1 cellular context compared by ENCODE assay signal in genomic region chr4:72974694-72975487, GRCh38.
TF ChIP-seq lines count a peak whose summit lies in the region.

No MANE protein-coding gene starts in this region.

TF ChIP-seq in K562, 482 proteins besides CTCF, POLR2A, EP300 and RAD21 (continued from another document):
- 0 out of 2 replicates have a peak, but pooled peaks have one; percentile 20 for TF ChIP-seq ZBTB40 (IDR thresholded peaks at IDR 0.05)
- TF ChIP-seq ZBTB40 (CRISPR knock-in tag; IDR thresholded peaks at IDR 0.05): no peak
- no peak for TF ChIP-seq ZNF23 (CRISPR knock-in tag; IDR thresholded peaks at IDR 0.05)
- TF ChIP-seq MAFG (tag; conservative IDR thresholded peaks at IDR 0.05): no peak
- no peak for TF ChIP-seq PBX2 (CRISPR knock-in tag; IDR thresholded peaks at IDR 0.05; ENCODE audit: low read depth)
- TF ChIP-seq PBX2 (tag; conservative IDR thresholded peaks at IDR 0.05; ENCODE audit: low read depth): peak; percentile 87
- no peak for TF ChIP-seq RBM14 (IDR thresholded peaks at IDR 0.05; ENCODE audit: borderline replicate concordance, insufficient read depth, low read depth, low read length)
